8 cellular contexts compared by ENCODE assay signal in genomic region chr14:96039633-96040311, GRCh38. TPM values are rescaled to one million over a fixed set of nuclear protein-coding genes. Genes with fewer than 3 reads are reported as not detected.
DNase-seq lines count a peak whose midpoint lies in the region; ATAC-seq, FAIRE-seq and TF ChIP-seq lines count a peak whose summit lies in the region.

No MANE protein-coding gene starts in this region.

- H3K4me3 ChIP-seq in AG09309 (ENCODE audit: control insufficient read depth, low read depth, low read length) (peak overlapping the region; percentile 85), H1 (ENCODE audit: extremely low read depth in 1 of 4, insufficient read depth in 2 of 4, low read depth in 3 of 4, low read length in 4 of 4) (peak overlapping the region; percentile 75 to 95 (median 83)), transverse colon (peak overlapping the region; percentile 61 to 74 (median 66))

- H2AK5ac ChIP-seq in H1 (ENCODE audit: low read depth, low read length), result no peak overlapping the region

- H3K9ac ChIP-seq in H1 (replicated peaks in 1 of 4; ENCODE audit: extremely low read depth in 1 of 4, low read depth in 3 of 4, low read length in 3 of 4), result peak overlapping the region; percentile 42 to 83 (median 77); a peak in 5 of 7 replicates

- POLR2A ChIA-PET in H1 (lab: Charles Lee; ENCODE audit: partially characterized antibody), result interaction anchor here (0.6 to 2.5 kb wide), 8 partner anchors 9 to 164 kb away, joined by 3 to 9 read pairs (median 4); no protein-coding TSS in a partner anchor

- no peak overlapping the region for H3K14ac ChIP-seq in H1 (ENCODE audit: insufficient read length)

- H2AFZ ChIP-seq in H1 (ENCODE audit: low read length), result peak overlapping the region; percentile 80; the same call in 1 of the 2 replicates

- H3K36me3 ChIP-seq in H1 (ENCODE audit: control insufficient read depth in 2 of 4, insufficient read depth in 4 of 4, low read length in 3 of 4) (peaks cover 0 to 4% (median 0%) of the 10 kb centered on the region in 4 experiments; a peak in 1 of 8 replicates), transverse colon (no peaks in the 10 kb centered on the region)

- H2BK15ac ChIP-seq in H1 (ENCODE audit: low read length), result no peak overlapping the region

- H3K23me2 ChIP-seq in H1 (ENCODE audit: low read depth, low read length), result peaks cover 4% of the 10 kb centered on the region

- peaks cover 33% of the 10 kb centered on the region for H3K27me3 Mint-ChIP-seq in mesothelial cell of epicardium (ENCODE audit: low read depth)

- peaks cover 19% of the 10 kb centered on the region for H3K4me1 Mint-ChIP-seq in mesothelial cell of epicardium

- no peak overlapping the region for H3K23ac ChIP-seq in H1 (ENCODE audit: insufficient read length)

- peak overlapping the region; percentile 65 for H3K4ac ChIP-seq in H1 (replicated peaks; ENCODE audit: insufficient read length, low read depth, low read length)

- H3K27ac ChIP-seq in H1 (ENCODE audit: low read depth, low read length) (no peak overlapping the region), transverse colon (peak overlapping the region; percentile 72 to 87 (median 86))

- intact Hi-C loops in transverse colon (cut with DNase I; ENCODE audit: low total_unique reads), result no loop called here

- no peak for FAIRE-seq in H1 (lab: Jason Lieb, UNC)
- no peak for FAIRE-seq in GM12892 (lab: Jason Lieb, UNC)

- H2BK5ac ChIP-seq in H1 (ENCODE audit: low read depth, low read length), result no peak overlapping the region

- TF ChIP-seq POLR2A in H1 (IDR thresholded peaks at IDR 0.05; ENCODE audit: control extremely low read depth in 1 of 2, low read depth in 2 of 2, low read length in 2 of 2), result no peak
- peak; percentile 7 for TF ChIP-seq POLR2A in transverse colon (IDR thresholded peaks at IDR 0.05)
- no peak for TF ChIP-seq POLR2A in GM12892 (IDR thresholded peaks at IDR 0.05; ENCODE audit: low read depth, low read length)

- no peaks in the 10 kb centered on the region for H3K36me3 Mint-ChIP-seq in mesothelial cell of epicardium

- ATAC-seq in HG03571 (IDR thresholded peaks at IDR 0.05; ENCODE audit: unreplicated experiment), result no peak

- H3K18ac ChIP-seq in H1 (ENCODE audit: extremely low read depth, low read length), result peak overlapping the region; percentile 92; the same call in 1 of the 2 replicates

- peaks cover 2 to 28% of the 10 kb centered on the region in 2 experiments; a peak in 1 of 4 replicates for H3K79me2 ChIP-seq in H1 (ENCODE audit: control insufficient read depth in 1 of 2, insufficient read depth in 2 of 2, low read length in 2 of 2)

- DNase-seq in AG09309 (ENCODE audit: low read depth) (no peak), GM20000 (ENCODE audit: low spot score) (peak; percentile 41), SW480 (ENCODE audit: low spot score) (peak; percentile 52), H1 (ENCODE audit: low read depth in 1 of 2, low spot score in 2 of 2) (peak in 1 of 2 experiments; percentile 69), mesothelial cell of epicardium (ENCODE audit: low spot score in 2 of 2, unreplicated experiment in 2 of 2) (peak in 1 of 2 experiments; percentile 49), transverse colon (no peak), GM12892 (ENCODE audit: insufficient read length) (no peak)

- H2BK12ac ChIP-seq in H1 (ENCODE audit: low read depth, low read length), result no peak overlapping the region

- H2BK120ac ChIP-seq in H1 (replicated peaks; ENCODE audit: low read depth, low read length), result no peak overlapping the region

- H4K20me1 ChIP-seq in H1 (replicated peaks in 1 of 2; ENCODE audit: control insufficient read depth in 1 of 2, insufficient read depth in 2 of 2, low read length in 2 of 2), result peaks cover 0 to 8% of the 10 kb centered on the region in 2 experiments

- no peaks in the 10 kb centered on the region for H3K9me3 Mint-ChIP-seq in mesothelial cell of epicardium

- in situ Hi-C loops in transverse colon (cut with MboI; ENCODE audit: low pct_ligation_motif_present in 1 of 4, low pct_unique_long_range_greater_than_20kb in 1 of 4, low sequenced_read_pairs in 3 of 4), result no loop called here

- H4K91ac ChIP-seq in H1 (replicated peaks; ENCODE audit: insufficient read length, low read length), result peak overlapping the region; percentile 71

- H3K9me3 ChIP-seq in H1 (ENCODE audit: insufficient read depth in 2 of 2, low read depth in 1 of 2, low read length in 1 of 2) (no peaks in the 10 kb centered on the region), transverse colon (no peaks in the 10 kb centered on the region)

- H3K27ac Mint-ChIP-seq in mesothelial cell of epicardium, result peak overlapping the region; percentile 78

- CTCF ChIA-PET in H1 (lab: Charles Lee; ENCODE audit: partially characterized antibody), result interaction anchor here (0.5 to 2.2 kb wide), 19 partner anchors 9 to 978 kb away, joined by 3 to 11 read pairs (median 4); no protein-coding TSS in a partner anchor

- TF ChIP-seq RAD21 in H1 (IDR thresholded peaks at IDR 0.05 in 1 of 2, conservative IDR thresholded peaks at IDR 0.05 in 1 of 2; ENCODE audit: low read depth in 2 of 2, low read length in 2 of 2), result peak in 1 of 2 experiments; percentile 2; a peak in 1 of 4 replicates

- no peak overlapping the region for H4K5ac ChIP-seq in H1 (ENCODE audit: insufficient read length, low read depth, low read length)

- H3K4me3 Mint-ChIP-seq in mesothelial cell of epicardium, result peak overlapping the region; percentile 86

- H3K4me2 ChIP-seq in H1 (ENCODE audit: insufficient read depth in 1 of 2, low read depth in 2 of 2, low read length in 2 of 2), result peak overlapping the region; percentile 61 to 92

- H3K79me1 ChIP-seq in H1 (ENCODE audit: low read depth, low read length), result no peaks in the 10 kb centered on the region

- no peak for TF ChIP-seq CTCF in AG09309 (IDR thresholded peaks at IDR 0.05; ENCODE audit: control insufficient read depth, insufficient read depth, low read depth, low read length, missing control alignments)
- no peak for TF ChIP-seq CTCF in GM20000 (IDR thresholded peaks at IDR 0.05; ENCODE audit: extremely low read depth, missing control alignments)
- TF ChIP-seq CTCF in H1 (IDR thresholded peaks at IDR 0.05; ENCODE audit: control extremely low read depth in 1 of 3, insufficient read depth in 1 of 3, low read depth in 1 of 3, low read length in 3 of 3), result peak; percentile 31 to 39 (median 37)
- TF ChIP-seq CTCF in mesothelial cell of epicardium (IDR thresholded peaks at IDR 0.05; ENCODE audit: unreplicated experiment), result no peak
- no peak for TF ChIP-seq CTCF in transverse colon (IDR thresholded peaks at IDR 0.05)

- 2% methylated on average over 39 of the region's 56 CpGs; no CpG with 5 or more reads in 1 of the 2 experiments for WGBS in H1 (ENCODE audit: extremely low coverage in 1 of 2, insufficient coverage in 1 of 2, insufficient read length in 1 of 2, insufficient replicate concordance in 2 of 2, low coverage in 1 of 2, low lambda C conversion rate in 2 of 2, missing lambda C conversion rate in 1 of 2), 2 experiments
- 2% methylated on average over 51 of the region's 56 CpGs; no CpG with 5 or more reads in 1 of the 2 donors for WGBS in transverse colon (ENCODE audit: low coverage in 1 of 2), 2 donors

- peak overlapping the region; percentile 88 for H4K8ac ChIP-seq in H1 (ENCODE audit: extremely low read depth, insufficient read depth, low read length)

- no peak overlapping the region for H2BK20ac ChIP-seq in H1 (ENCODE audit: low read length)

- TF ChIP-seq EP300 in H1 (IDR thresholded peaks at IDR 0.05; ENCODE audit: borderline replicate concordance in 1 of 2, low read depth in 2 of 2, low read length in 2 of 2) (no peak), transverse colon (IDR thresholded peaks at IDR 0.05; ENCODE audit: low read depth) (no peak)

- peaks cover 5 to 12% (median 7%) of the 10 kb centered on the region in 4 experiments; a peak in 6 of 7 replicates for H3K4me1 ChIP-seq in H1 (replicated peaks in 1 of 4; ENCODE audit: control insufficient read depth in 3 of 4, insufficient read depth in 4 of 4, low read length in 3 of 4)
- peaks cover 0 to 33% (median 14%) of the 10 kb centered on the region in 4 donors for H3K4me1 ChIP-seq in transverse colon

- peaks cover 0 to 15% (median 12%) of the 10 kb centered on the region in 4 experiments; a peak in 6 of 7 replicates for H3K27me3 ChIP-seq in H1 (replicated peaks in 1 of 4; ENCODE audit: control insufficient read depth in 3 of 4, extremely low read depth in 1 of 4, insufficient read depth in 3 of 4, low read length in 3 of 4)
- H3K27me3 ChIP-seq in transverse colon, result peaks cover 39% of the 10 kb centered on the region

- no peak overlapping the region for H3K56ac ChIP-seq in H1 (replicated peaks; ENCODE audit: insufficient read length, low read depth, low read length)

TF ChIP-seq in H1, 55 proteins besides CTCF, POLR2A, EP300 and RAD21 (continues in another document):
- TF ChIP-seq POU5F1 (IDR thresholded peaks at IDR 0.05; ENCODE audit: low read depth, low read length) (no peak), BRCA1 (IDR thresholded peaks at IDR 0.05; ENCODE audit: low read depth, low read length) (no peak), CHD2 (IDR thresholded peaks at IDR 0.05; ENCODE audit: low read length) (no peak), YY1 (IDR thresholded peaks at IDR 0.05; ENCODE audit: low read depth, low read length) (no peak), TCF12 (IDR thresholded peaks at IDR 0.05; ENCODE audit: low read depth, low read length) (0 out of 2 replicates have a peak, but pooled peaks have one; percentile 8), ATF2 (IDR thresholded peaks at IDR 0.05; ENCODE audit: low read length) (no peak)

RNA-seq across cellular contexts. Expression of gene C14orf132, which starts 0.6 kb away (rescaled TPM):
- total RNA-seq in H1 (2021; fragmentation: NEBNext Ultra II Directional; extraction: Animal tissue kit (Norgen Biotek cat#: 25700)), result 32.0 and 32.5 TPM in 2 replicates
- 11.7 and 16.6 TPM in 2 replicates for polyA plus RNA-seq in H1 (2011; rRNA removed)
- 13.6 TPM for polyA plus RNA-seq in H1 (2011; cell fraction: cytosol; rRNA removed)
- 22.3 TPM for polyA plus RNA-seq in H1 (2011; cell fraction: nucleus; rRNA removed)
- polyA plus RNA-seq in H1 (2012, experiment 1 of 2), result 16.5 to 22.5 TPM (median 19.6 TPM) in 4 replicates
- polyA plus RNA-seq in H1 (2012, experiment 2 of 2), result 10.7 TPM
- 24.9 TPM for polyA plus RNA-seq in H1 (2013, experiment 1 of 2)
- polyA plus RNA-seq in H1 (2013, experiment 2 of 2), result 23.5 TPM
- 25.6 and 30.3 TPM in 2 replicates for polyA minus RNA-seq in H1 (2011; rRNA and poly(A)+ RNA removed)
- polyA minus RNA-seq in H1 (2011; cell fraction: cytosol; rRNA and poly(A)+ RNA removed), result 14.3 TPM
- 31.5 TPM for polyA minus RNA-seq in H1 (2011; cell fraction: nucleus; rRNA and poly(A)+ RNA removed)
- total RNA-seq in mesothelial cell of epicardium (35.4 to 40.6 TPM (median 35.9 TPM) in 3 replicates), transverse colon (1 to 10 TPM; 3.5 to 6.4 (median 5.0) TPM)
- polyA plus RNA-seq in GM12892 (2012; ENCODE audit: missing spikeins), result 1.6 TPM

Comparison
In these comparisons a context has a peak if more than half of its experiments do, and no peak if none do; other contexts are left out.
1. DNase-seq: peak in GM20000 (single experiment) and SW480 (single experiment); none in AG09309 (single experiment), transverse colon (single experiment) and GM12892 (single experiment).
2. CTCF ChIP-seq: peak in H1 (3 of 3); none in AG09309 (single experiment), GM20000 (single experiment), mesothelial cell of epicardium (single experiment) and transverse colon (0 of 5).
3. Peak in every context shown above with its lines, with median percentiles within 50 percentile points of each other: H3K4me3 ChIP-seq.